8 cellular contexts compared by ENCODE assay signal in the genomic region with DNA sequence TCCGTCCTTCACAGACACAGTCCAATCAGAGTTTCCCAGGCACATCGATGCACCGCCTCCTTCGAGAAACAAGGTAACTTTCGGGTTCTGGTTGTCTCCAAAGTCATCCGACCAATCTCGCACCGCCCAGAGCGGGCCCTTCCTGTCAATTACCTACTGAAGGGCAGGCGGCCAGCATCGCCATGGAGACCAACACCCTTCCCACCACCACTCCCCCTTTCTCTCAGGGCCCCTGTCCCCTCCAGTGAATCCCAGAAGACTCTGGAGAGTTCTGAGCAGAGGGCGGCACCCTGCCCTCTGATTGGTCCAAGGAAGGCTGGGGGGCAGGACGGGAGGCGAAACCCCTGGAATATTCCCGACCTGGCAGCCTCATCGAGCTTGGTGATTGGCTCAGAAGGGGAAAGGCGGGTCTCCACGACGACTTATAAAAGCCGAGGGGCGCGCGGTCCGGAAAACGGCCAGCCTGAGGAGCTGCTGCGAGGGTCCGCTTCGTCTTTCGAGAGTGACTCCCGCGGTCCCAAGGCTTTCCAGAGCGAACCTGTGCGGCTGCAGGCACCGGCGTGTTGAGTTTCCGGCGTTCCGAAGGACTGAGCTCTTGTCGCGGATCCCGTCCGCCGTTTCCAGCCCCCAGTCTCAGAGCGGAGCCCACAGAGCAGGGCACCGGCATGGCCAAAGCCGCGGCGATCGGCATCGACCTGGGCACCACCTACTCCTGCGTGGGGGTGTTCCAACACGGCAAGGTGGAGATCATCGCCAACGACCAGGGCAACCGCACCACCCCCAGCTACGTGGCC. TPM values are rescaled to one million over a fixed set of nuclear protein-coding genes. Genes with fewer than 3 reads are reported as not detected.
DNase-seq lines count a peak whose midpoint lies in the region; ATAC-seq and TF ChIP-seq lines count a peak whose summit lies in the region.

A gene (plus strand): TSS at position 453 of the 794 bp plus-strand sequence. CDS start 213 bp downstream, at position 666.

- peak; percentile 100 for DNase-seq in DMS 273 (lab: John Stamatoyannopoulos, UW; ENCODE audit: unreplicated experiment)
- peak; percentile 88 for DNase-seq in HuH-7.5 (ENCODE audit: low spot score)
- DNase-seq in OCI-M2 (lab: John Stamatoyannopoulos, UW; ENCODE audit: unreplicated experiment): peak; percentile 97
- peak; percentile 91 for DNase-seq in activated T-cell treated with anti-CD3 and anti-CD28 coated beads for 48 hours (ENCODE audit: low read depth)
- DNase-seq in epithelial cell of prostate (ENCODE audit: low read depth, low spot score): peak; percentile 99
- peak; percentile 98 to 99 (median 99) for DNase-seq in mucosa of descending colon
- DNase-seq in stimulated activated CD8-positive, alpha-beta memory T cell treated with anti-CD3 and anti-CD28 coated beads, Interleukin-4, amount 100 ng/mL, for 24 hours (ENCODE audit: low read depth): peak; percentile 87

- intact Hi-C loops in mucosa of descending colon (cut with DNase I, micrococcal nuclease): no loop called here

- ATAC-seq in GM21526 (IDR thresholded peaks at IDR 0.05; ENCODE audit: low FRiP score, unreplicated experiment) (peak; percentile 56), mucosa of descending colon (peak; percentile 84)

- peaks cover 4% of the 10 kb centered on the region for H3K36me3 ChIP-seq in mucosa of descending colon (ENCODE audit: low read depth)

- peaks cover 49% of the 10 kb centered on the region for H3K4me1 ChIP-seq in mucosa of descending colon (ENCODE audit: low read depth)

- TF ChIP-seq CTCF in mucosa of descending colon (IDR thresholded peaks at IDR 0.05): no peak

- H3K9me3 ChIP-seq in mucosa of descending colon: no peaks in the 10 kb centered on the region

- H3K4me3 ChIP-seq in mucosa of descending colon: peak within 1 kb of the TSS; percentile 54

- H3K27ac ChIP-seq in epithelial cell of prostate: peak within 1 kb of the TSS; percentile 96

RNA-seq across cellular contexts. Expression of the gene that starts here (rescaled TPM):
- total RNA-seq in mucosa of descending colon: 100 to 1,000 TPM; 172 to 254 (median 200) TPM

Comparison
In these comparisons a context has a peak if more than half of its experiments do, and no peak if none do; other contexts are left out.
1. Peak in every context shown above with its lines: DNase-seq, ATAC-seq, H3K4me3 ChIP-seq and H3K27ac ChIP-seq.